10 cellular contexts compared by ENCODE assay signal in the genomic region with DNA sequence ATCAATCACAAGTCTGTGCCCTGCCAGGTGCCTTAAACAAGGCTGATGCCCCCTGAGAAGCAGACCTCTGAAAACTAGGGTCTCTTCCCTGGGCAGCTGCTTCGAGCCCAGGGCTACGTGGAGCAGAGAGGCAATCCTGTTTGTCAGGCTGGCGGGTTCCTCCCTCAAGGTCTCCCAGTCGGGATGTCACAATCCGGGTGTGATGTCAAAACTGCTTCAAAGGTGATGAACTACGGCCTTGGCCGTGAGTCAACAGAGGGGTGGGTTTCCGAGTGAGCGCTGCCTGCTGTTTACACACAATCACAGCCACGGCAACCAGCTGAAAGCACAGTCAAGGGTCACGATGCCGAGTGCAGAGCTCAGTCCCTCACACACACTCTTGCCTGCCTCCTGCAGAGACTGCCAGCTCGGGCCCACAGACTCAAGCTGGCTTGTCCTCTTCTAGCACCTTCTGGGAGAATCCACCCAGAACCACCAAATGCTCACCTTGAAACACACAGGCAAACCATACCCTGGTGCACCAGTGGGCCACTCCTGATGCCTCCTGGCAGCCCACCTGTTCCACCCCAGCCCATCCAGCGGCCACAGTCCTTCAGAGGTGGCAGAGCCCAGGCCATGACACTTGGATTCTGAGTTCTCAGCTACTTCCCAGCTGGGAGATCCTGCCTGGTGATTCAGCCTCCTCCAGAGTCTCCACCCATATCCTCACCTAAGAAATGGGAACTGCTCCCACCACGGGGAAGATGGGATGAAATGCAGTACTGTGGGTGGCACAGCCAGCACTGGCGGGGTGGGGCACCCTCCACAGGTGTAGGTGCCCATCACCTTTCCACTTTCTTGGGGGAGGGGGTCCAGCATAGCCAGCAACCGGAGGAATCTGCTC. TPM values are rescaled to one million over a fixed set of nuclear protein-coding genes. Genes with fewer than 3 reads are reported as not detected.
DNase-seq lines count a peak whose midpoint lies in the region; ATAC-seq and TF ChIP-seq lines count a peak whose summit lies in the region.
"Had no signal": no experiment of that assay in that cellular context is flagged by ENCODE, and none has a peak within 500 bp of the region (broad histone marks: within the 10 kb centered on the region; RNA-seq: fewer than 3 reads in every experiment).

No MANE protein-coding gene starts in this region.

- H3K79me2 ChIP-seq in hepatocyte = peaks cover 91% of the 10 kb centered on the region

- no peaks in the 10 kb centered on the region for H3K36me3 ChIP-seq in hepatocyte (replicated peaks; ENCODE audit: insufficient read depth, low read depth)

- H3K9me3 ChIP-seq in hepatocyte (ENCODE audit: low read depth) = no peaks in the 10 kb centered on the region

- H3K9me2 ChIP-seq in hepatocyte (replicated peaks; ENCODE audit: insufficient read depth) = no peaks in the 10 kb centered on the region

- no peak for ATAC-seq in HG03469 (IDR thresholded peaks at IDR 0.05; ENCODE audit: unreplicated experiment)
- ATAC-seq: Panc1 had no signal

- H3K4me1 ChIP-seq in hepatocyte (ENCODE audit: insufficient read depth) = peaks cover 50% of the 10 kb centered on the region

- H3K4me2 ChIP-seq in hepatocyte = peak overlapping the region; percentile 66

- no peak for TF ChIP-seq CTCF in hepatocyte (IDR thresholded peaks at IDR 0.05; ENCODE audit: poor library complexity)

- H2AFZ ChIP-seq in hepatocyte = no peak overlapping the region

- WGBS in hepatocyte (ENCODE audit: low lambda C conversion rate, missing lambda C conversion rate) = 43% methylated on average over 17 of the region's 17 CpGs

- DNase-seq in NCI-H345 (lab: John Stamatoyannopoulos, UW) = peak; percentile 11
- no peak for DNase-seq in NCI-H345 treated with DMSO at 0.1 percent for 48 hours (lab: John Stamatoyannopoulos, UW; ENCODE audit: unreplicated experiment)
- DNase-seq in amniotic epithelial cell (ENCODE audit: low read depth) = peak; percentile 93
- DNase-seq in hepatocyte (ENCODE audit: low spot score) = peak; percentile 92
- DNase-seq in HPDE6-E6E7 (ENCODE audit: extremely low spot score) = no peak
- DNase-seq in effector CD8-positive, alpha-beta T cell (lab: John Stamatoyannopoulos, UW) = no peak
- DNase-seq: naive B cell had no signal

- H4K20me1 ChIP-seq in hepatocyte (ENCODE audit: insufficient read depth, poor library complexity, severe bottlenecking) = peaks cover 68% of the 10 kb centered on the region

- H3K27ac ChIP-seq in hepatocyte (peak overlapping the region; percentile 97), temporal lobe (ENCODE audit: low read depth, low read length) (peak overlapping the region; percentile 10)

- no peaks in the 10 kb centered on the region for H3K27me3 ChIP-seq in hepatocyte

- no peak overlapping the region for H3K4me3 ChIP-seq in hepatocyte

RNA-seq across cellular contexts. Expression of a gene that starts 6.8 kb away (rescaled TPM):
- total RNA-seq in hepatocyte (3.9 and 11.0 TPM in 2 replicates), temporal lobe (5.2 TPM)
- polyA plus RNA-seq in hepatocyte = 15.0 and 18.1 TPM in 2 replicates

RNA-seq across cellular contexts. Expression of a gene that starts 28.3 kb away (rescaled TPM):
- total RNA-seq in hepatocyte = 183 and 195 TPM in 2 replicates
- polyA plus RNA-seq in hepatocyte = 247 and 262 TPM in 2 replicates
- 114 TPM for total RNA-seq in temporal lobe

RNA-seq across cellular contexts. Expression of a gene that starts 42.6 kb away (rescaled TPM):
- total RNA-seq in hepatocyte (76.3 and 91.7 TPM in 2 replicates), temporal lobe (20.9 TPM)
- 85.7 and 89.2 TPM in 2 replicates for polyA plus RNA-seq in hepatocyte

RNA-seq across cellular contexts. Expression of a gene that starts 56.6 kb away (rescaled TPM):
- total RNA-seq in hepatocyte (561 and 593 TPM in 2 replicates), temporal lobe (313 TPM)
- 470 and 498 TPM in 2 replicates for polyA plus RNA-seq in hepatocyte

Comparison
In these comparisons a context has a peak if more than half of its experiments do, and no peak if none do; other contexts are left out.
1. DNase-seq: peak in NCI-H345 (single experiment), amniotic epithelial cell (single experiment) and hepatocyte (single experiment); none in NCI-H345 treated with DMSO at 0.1 percent for 48 hours (single experiment), HPDE6-E6E7 (single experiment) and effector CD8-positive, alpha-beta T cell (single experiment).